In the genomic region with DNA sequence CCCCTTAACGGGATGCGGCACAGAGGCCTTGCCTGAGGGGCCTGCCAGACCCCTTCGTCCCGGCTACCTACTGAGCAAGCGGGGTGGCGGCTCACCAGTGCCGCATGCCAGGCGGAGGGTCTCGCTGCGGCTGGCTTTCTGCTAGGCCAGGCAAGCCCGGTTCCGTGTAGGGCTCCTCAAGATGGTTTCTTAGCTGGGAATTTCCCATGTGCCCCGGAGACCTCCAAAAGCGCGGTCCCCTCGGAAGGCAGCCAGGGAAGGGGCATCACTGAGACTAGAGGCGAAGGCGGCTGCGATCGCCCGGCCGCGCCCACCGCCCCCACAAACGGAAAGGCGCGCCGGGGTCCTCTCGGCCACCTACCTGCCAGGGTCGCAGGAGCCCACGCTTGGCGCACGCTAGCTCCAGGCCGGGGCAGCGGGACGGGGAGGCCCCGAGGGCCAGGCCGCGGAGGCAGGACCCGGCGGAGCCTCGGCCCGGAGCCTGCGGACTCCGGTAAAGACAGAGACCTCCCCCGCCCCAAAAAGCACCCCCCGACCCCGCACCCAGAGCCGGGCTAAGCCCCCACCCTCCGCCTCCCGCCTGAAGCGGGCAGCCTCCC, we compare ENCODE assay signal across 8 cellular contexts. TPM values are rescaled to one million over a fixed set of nuclear protein-coding genes. Genes with fewer than 3 reads are reported as not detected.
A peak's percentile ranks its signal among the peaks of the same experiment; 100 is the strongest.
DNase-seq lines count a peak whose midpoint lies in the region; ATAC-seq, FAIRE-seq and TF ChIP-seq lines count a peak whose summit lies in the region.

No MANE protein-coding gene starts in this region.

- H3K27ac ChIP-seq in right lobe of liver: peak overlapping the region; percentile 86 to 98 (median 97)
- H3K27ac ChIP-seq in stomach: peak overlapping the region; percentile 84 to 97 (median 92)

- TF ChIP-seq POLR2A in GM12892 (IDR thresholded peaks at IDR 0.05; ENCODE audit: low read depth, low read length): no peak
- TF ChIP-seq POLR2A in right lobe of liver (IDR thresholded peaks at IDR 0.05): no peak
- TF ChIP-seq POLR2A in stomach (IDR thresholded peaks at IDR 0.05): no peak

- no peaks in the 10 kb centered on the region for H3K27me3 ChIP-seq in bronchial epithelial cell (ENCODE audit: control insufficient read depth, insufficient read depth, low read length)
- H3K27me3 ChIP-seq in right lobe of liver: no peaks in the 10 kb centered on the region
- H3K27me3 ChIP-seq in stomach: no peaks in the 10 kb centered on the region

- TF ChIP-seq CTCF in bronchial epithelial cell (IDR thresholded peaks at IDR 0.05; ENCODE audit: insufficient read depth, low read length, severe bottlenecking) (no peak), right lobe of liver (IDR thresholded peaks at IDR 0.05) (no peak), stomach (IDR thresholded peaks at IDR 0.05) (no peak)

- 0% methylated on average over 5 of the region's 52 CpGs for WGBS in right lobe of liver (ENCODE audit: insufficient coverage, low coverage, low lambda C conversion rate, missing lambda C conversion rate)
- 0 to 3% (median 2%) methylated on average over 7 to 52 of the region's 52 CpGs for WGBS in stomach, 5 donors

- ATAC-seq in right lobe of liver: peak in 2 of 4 donors; percentile 1 to 2
- no peak for ATAC-seq in GM19452 (IDR thresholded peaks at IDR 0.05; ENCODE audit: unreplicated experiment)

- no peak for TF ChIP-seq EP300 in stomach (IDR thresholded peaks at IDR 0.05)

- H3K4me1 ChIP-seq in right lobe of liver: peaks cover 0 to 13% (median 0%) of the 10 kb centered on the region in 4 donors
- H3K4me1 ChIP-seq in stomach: peaks cover 12 to 46% (median 30%) of the 10 kb centered on the region in 4 donors

- H3K4me3 ChIP-seq in bronchial epithelial cell (ENCODE audit: low read depth, low read length) (peak overlapping the region; percentile 75), right lobe of liver (peak overlapping the region; percentile 79 to 98 (median 85)), stomach (peak overlapping the region; percentile 77 to 90 (median 84))

- DNase-seq in GM12892 (ENCODE audit: insufficient read length) (no peak), SK-N-DZ (ENCODE audit: low spot score) (peak; percentile 34), bronchial epithelial cell (ENCODE audit: low read depth) (no peak), right lobe of liver (peak in 2 of 3 donors; percentile 50 to 59), stomach (no peak), kidney glomerular epithelial cell (lab: John Stamatoyannopoulos, UW) (no peak), MV-4-11 (lab: John Stamatoyannopoulos, UW) (no peak)

- intact Hi-C loops in right lobe of liver (cut with DNase I): loop anchor here in 1 of 2 donors (10.0 kb wide), 1 partner anchor 74 kb away; a partner anchor contains a TSS
- intact Hi-C loops in stomach (cut with DNase I; ENCODE audit: low total_unique reads): no loop called here

- H3K36me3 ChIP-seq in bronchial epithelial cell (ENCODE audit: control insufficient read depth, insufficient read depth, low read length): no peaks in the 10 kb centered on the region
- no peaks in the 10 kb centered on the region for H3K36me3 ChIP-seq in right lobe of liver
- no peaks in the 10 kb centered on the region for H3K36me3 ChIP-seq in stomach

- FAIRE-seq in GM12892 (lab: Jason Lieb, UNC) (peak; percentile 5), bronchial epithelial cell (lab: Jason Lieb, UNC) (no peak)

- no peaks in the 10 kb centered on the region for H3K9me3 ChIP-seq in right lobe of liver
- H3K9me3 ChIP-seq in stomach: no peaks in the 10 kb centered on the region

RNA-seq across cellular contexts. Expression of a gene that starts 23.8 kb away (rescaled TPM):
- polyA plus RNA-seq in GM12892 (2012; ENCODE audit: missing spikeins): 17.4 TPM
- 13.9 and 17.8 TPM in 2 replicates for polyA plus RNA-seq in SK-N-DZ (2014; cell fraction: cytosol; rRNA removed)
- 12.3 and 33.7 TPM in 2 replicates for polyA plus RNA-seq in SK-N-DZ (2014; cell fraction: nucleus; rRNA removed)
- total RNA-seq in bronchial epithelial cell (13.4 and 13.6 TPM in 2 replicates), right lobe of liver (10 to 100 TPM; 31.5 to 61.8 (median 48.2) TPM), stomach (100 to 1,000 TPM in 1 of 5 donors, 10 to 100 TPM in 4; 17.5 to 130 (median 37.3) TPM)
- 1 to 10 TPM; 3.5 to 5.1 (median 4.9) TPM for polyA plus RNA-seq in stomach

Comparison
In these comparisons a context has a peak if more than half of its experiments do, and no peak if none do; other contexts are left out.
1. DNase-seq: peak in SK-N-DZ (single experiment) and right lobe of liver (2 of 3); none in GM12892 (single experiment), bronchial epithelial cell (single experiment), stomach (single experiment), kidney glomerular epithelial cell (single experiment) and MV-4-11 (single experiment).
2. Peak in every context shown above with its lines, with median percentiles within 50 percentile points of each other: H3K4me3 ChIP-seq.